Comparison of ENCODE assay signal across 17 cellular contexts in the genomic region with DNA sequence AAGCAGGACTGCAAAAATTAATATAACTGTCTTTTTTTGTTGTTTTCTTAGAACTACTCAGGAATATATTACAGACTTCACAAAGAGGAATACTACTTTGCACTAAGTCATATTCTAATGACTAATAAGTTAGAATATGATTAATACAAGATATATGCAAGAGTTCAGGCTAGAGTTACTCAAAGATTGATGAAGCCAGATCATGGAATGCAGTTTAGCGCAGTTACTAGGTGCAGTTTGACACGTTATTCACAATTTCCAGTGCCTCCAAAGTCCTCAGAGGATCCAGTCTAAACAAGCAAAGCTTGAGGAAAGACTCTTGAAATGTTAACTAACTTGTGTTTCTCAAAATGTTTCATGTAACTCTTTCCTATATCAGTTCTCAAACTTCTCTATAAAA. TPM values are rescaled to one million over a fixed set of nuclear protein-coding genes. Genes with fewer than 3 reads are reported as not detected.
A peak's percentile ranks its signal among the peaks of the same experiment; 100 is the strongest.
DNase-seq lines count a peak whose midpoint lies in the region; ATAC-seq and TF ChIP-seq lines count a peak whose summit lies in the region.
"Had no signal": no experiment of that assay in that cellular context is flagged by ENCODE, and none has a peak within 500 bp of the region (broad histone marks: within the 10 kb centered on the region; RNA-seq: fewer than 3 reads in every experiment).

No MANE protein-coding gene starts in this region.

- in situ Hi-C loops in brain microvascular endothelial cell (cut with HindIII; ENCODE audit: low pct_ligation_motif_present, low sequenced_read_pairs), result no loop called here

- ATAC-seq in left lobe of liver, result no peak
- ATAC-seq in GM21529 (IDR thresholded peaks at IDR 0.05; ENCODE audit: unreplicated experiment), result no peak
- ATAC-seq: Right ventricle myocardium inferior had no signal

- H3K4me3 ChIP-seq in brain microvascular endothelial cell (ENCODE audit: low read depth, low read length), result no peak overlapping the region
- H3K4me3 ChIP-seq: coronary artery, hepatocyte, lung had no signal

- H3K27me3 ChIP-seq in brain microvascular endothelial cell (replicated peaks), result no peaks in the 10 kb centered on the region
- H3K27me3 ChIP-seq: hepatocyte had no signal

- DNase-seq in A172 (ENCODE audit: low spot score), result peak; percentile 21
- peak; percentile 81 for DNase-seq in HS-5 (ENCODE audit: low read depth)
- DNase-seq in brain microvascular endothelial cell, result peak; percentile 84
- peak; percentile 98 for DNase-seq in iris pigment epithelial cell (ENCODE audit: low read depth)
- no peak for DNase-seq in activated gamma-delta T cell (lab: John Stamatoyannopoulos, UW)
- no peak for DNase-seq in left lobe of liver (ENCODE audit: low spot score)
- DNase-seq in activated CD8-positive, alpha-beta memory T cell treated with anti-CD3 and anti-CD28 coated beads, Interleukin-2, amount 50 U/mL, for 48 hours, result no peak
- DNase-seq: activated naive CD4-positive, alpha-beta T cell treated with anti-CD3 and anti-CD28 coated beads, Interleukin-2, amount 50 U/mL, for 16 hours; AML-193; KBM-7; NCI-H526; occipital lobe had no signal

- TF ChIP-seq CTCF in brain microvascular endothelial cell (IDR thresholded peaks at IDR 0.05; ENCODE audit: low read depth, low read length, missing control alignments), result no peak

- H3K27ac ChIP-seq in brain microvascular endothelial cell, result peak overlapping the region; percentile 56
- H3K27ac ChIP-seq: coronary artery, hepatocyte had no signal

- no peaks in the 10 kb centered on the region for H3K36me3 ChIP-seq in brain microvascular endothelial cell (replicated peaks)

RNA-seq across cellular contexts. Expression of a gene that starts 1.2 kb away (rescaled TPM):
- total RNA-seq in A172 (2014; rRNA removed; shearing (Covaris generic)), result 1.5 and 2.9 TPM in 2 replicates
- 3.3 TPM for total RNA-seq in left lobe of liver

RNA-seq across cellular contexts. Expression of a gene that starts 54.1 kb away (rescaled TPM):
- total RNA-seq in A172 (2014; rRNA removed; shearing (Covaris generic)), result 0.93 and 0.96 TPM in 2 replicates
- total RNA-seq in left lobe of liver, result 0.15 TPM
- total RNA-seq: hepatocyte had no signal

RNA-seq across cellular contexts. Expression of a gene that starts 59.4 kb away (rescaled TPM):
- 21.1 and 43.9 TPM in 2 replicates for total RNA-seq in A172 (2014; rRNA removed; shearing (Covaris generic))
- total RNA-seq in left lobe of liver, result 31.3 TPM

Comparison
In these comparisons a context has a peak if more than half of its experiments do, and no peak if none do; other contexts are left out.
1. DNase-seq: peak in A172 (single experiment), HS-5 (single experiment), brain microvascular endothelial cell (single experiment) and iris pigment epithelial cell (single experiment); none in activated gamma-delta T cell (single experiment), left lobe of liver (single experiment) and activated CD8-positive, alpha-beta memory T cell treated with anti-CD3 and anti-CD28 coated beads, Interleukin-2, amount 50 U/mL, for 48 hours (single experiment).